22 cellular contexts compared by ENCODE assay signal in the genomic region with DNA sequence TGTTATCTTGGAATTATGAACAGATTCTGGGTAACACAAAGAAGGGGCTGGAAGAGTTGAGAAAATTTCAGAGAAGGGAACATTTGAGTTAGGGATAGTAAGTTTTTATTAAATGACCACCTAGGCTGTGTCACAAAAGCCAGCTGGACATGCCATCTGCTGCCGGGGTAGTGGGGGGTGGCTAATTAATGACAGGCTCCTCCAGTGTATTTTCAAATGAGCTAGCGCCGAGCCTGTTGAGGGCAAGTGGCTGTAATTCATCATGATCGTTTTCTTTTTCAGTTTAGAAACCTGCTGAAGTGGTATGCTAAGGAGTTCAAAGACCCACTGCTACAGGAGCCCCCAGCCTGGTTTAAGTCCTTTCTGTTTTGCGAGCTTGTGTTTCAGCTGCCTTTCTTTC. TPM values are rescaled to one million over a fixed set of nuclear protein-coding genes. Genes with fewer than 3 reads are reported as not detected.
A peak's percentile ranks its signal among the peaks of the same experiment; 100 is the strongest.
DNase-seq lines count a peak whose midpoint lies in the region; ATAC-seq and TF ChIP-seq lines count a peak whose summit lies in the region.
"Had no signal": no experiment of that assay in that cellular context is flagged by ENCODE, and none has a peak within 500 bp of the region (broad histone marks: within the 10 kb centered on the region; RNA-seq: fewer than 3 reads in every experiment).

No MANE protein-coding gene starts in this region.

- H3T11ph ChIP-seq in H9 (ENCODE audit: low read length): no peak overlapping the region

- ATAC-seq in body of pancreas (no peak), HG03565 (IDR thresholded peaks at IDR 0.05; ENCODE audit: unreplicated experiment) (no peak)
- ATAC-seq: activated T-helper 17 cell treated with anti-CD3 and anti-CD28 coated beads, Interleukin-2, amount 50 U/mL, for 72 hours had no signal

- no peak overlapping the region for H3K23ac ChIP-seq in H9 (ENCODE audit: insufficient read length, low read depth, low read length)

- H3K79me2 ChIP-seq in H9 (ENCODE audit: insufficient read depth, low read length) (peaks cover 46% of the 10 kb centered on the region), OCI-LY7 (ENCODE audit: insufficient read depth, low read depth, low read length) (peaks cover 57% of the 10 kb centered on the region)

- H3K4me3 ChIP-seq in body of pancreas (no peak overlapping the region), OCI-LY7 (ENCODE audit: low read depth, low read length, poor library complexity, severe bottlenecking) (no peak overlapping the region)
- H3K4me3 ChIP-seq: SJCRH30, uterus had no signal

- WGBS in H9 (ENCODE audit: extremely low coverage, insufficient read length, low lambda C conversion rate): no CpG with 5 or more reads among the region's 5 CpGs
- 21 to 30% methylated on average over 5 of the region's 5 CpGs for WGBS in body of pancreas, 2 donors

- no peak overlapping the region for H2BK20ac ChIP-seq in H9 (ENCODE audit: low read depth, low read length, poor library complexity, severe bottlenecking)

- H3K9me2 ChIP-seq in OCI-LY7 (ENCODE audit: insufficient read depth, low read length): no peaks in the 10 kb centered on the region

- H3K4me1 Mint-ChIP-seq in H9 (peaks cover 26 to 28% of the 10 kb centered on the region in 2 experiments), nephron progenitor cell (peaks cover 54% of the 10 kb centered on the region)

- H3K27me3 ChIP-seq in H9 (ENCODE audit: insufficient read depth, low read length) (no peaks in the 10 kb centered on the region), body of pancreas (no peaks in the 10 kb centered on the region)
- H3K27me3 ChIP-seq: SJCRH30, uterus had no signal

- H3K36me3 Mint-ChIP-seq in H9 (ENCODE audit: insufficient read depth in 1 of 3, low read depth in 3 of 3) (peaks cover 35 to 65% (median 60%) of the 10 kb centered on the region in 3 experiments; a peak in 6 of 7 replicates), nephron progenitor cell (ENCODE audit: low read depth) (peaks cover 54% of the 10 kb centered on the region)

- peaks cover 6% of the 10 kb centered on the region for H3K23me2 ChIP-seq in H9 (ENCODE audit: insufficient read length, low read depth, low read length, poor library complexity, severe bottlenecking)

- no peak overlapping the region for H3K14ac ChIP-seq in H9 (ENCODE audit: insufficient read depth, low read length)

- no peak overlapping the region for H2BK5ac ChIP-seq in H9 (ENCODE audit: insufficient read length, low read length)

- H3K9ac ChIP-seq in H9 (ENCODE audit: extremely low read depth, insufficient read length, low read length): no peak overlapping the region

- no peak overlapping the region for H3K4me3 Mint-ChIP-seq in H9
- no peak overlapping the region for H3K4me3 Mint-ChIP-seq in nephron progenitor cell
- H3K4me3 Mint-ChIP-seq: activated T-helper 17 cell treated with anti-CD3 and anti-CD28 coated beads, Interleukin-2, amount 50 U/mL, for 72 hours; CD4-positive, alpha-beta memory T cell; mesothelial cell of epicardium; nephron had no signal

- H3K27ac Mint-ChIP-seq in H9 (peak overlapping the region in 2 of 3 experiments; percentile 10 to 22; a peak in 2 of 7 replicates), nephron progenitor cell (peak overlapping the region; percentile 46)
- H3K27ac Mint-ChIP-seq: activated T-helper 17 cell treated with anti-CD3 and anti-CD28 coated beads, Interleukin-2, amount 50 U/mL, for 72 hours had no signal

- no peak overlapping the region for H3K4ac ChIP-seq in H9 (ENCODE audit: low read depth, low read length)

- peaks cover 9% of the 10 kb centered on the region for H3K79me1 ChIP-seq in H9 (ENCODE audit: insufficient read depth, low read depth, low read length, poor library complexity, severe bottlenecking)

- H3K56ac ChIP-seq in H9 (ENCODE audit: insufficient read length, low read depth, low read length): no peak overlapping the region

- no peak overlapping the region for H4K91ac ChIP-seq in H9 (ENCODE audit: insufficient read length, low read depth, low read length)

- no peaks in the 10 kb centered on the region for H3K9me3 ChIP-seq in H9 (ENCODE audit: control insufficient read depth, low read depth, low read length)
- no peaks in the 10 kb centered on the region for H3K9me3 ChIP-seq in body of pancreas
- H3K9me3 ChIP-seq in OCI-LY7 (ENCODE audit: low read length): no peaks in the 10 kb centered on the region
- H3K9me3 ChIP-seq: SJCRH30, uterus had no signal

- H4K5ac ChIP-seq in H9 (ENCODE audit: insufficient read length, low read depth, low read length): no peak overlapping the region

- H3K4me1 ChIP-seq in H9 (ENCODE audit: insufficient read depth, low read length) (peaks cover 6% of the 10 kb centered on the region), body of pancreas (peaks cover 64% of the 10 kb centered on the region), OCI-LY7 (ENCODE audit: insufficient read depth, low read length, poor library complexity, severe bottlenecking) (peaks cover 26% of the 10 kb centered on the region)
- H3K4me1 ChIP-seq: uterus had no signal

- H3K36me3 ChIP-seq in body of pancreas (replicated peaks in 1 of 2; ENCODE audit: insufficient read depth in 1 of 2, low read depth in 2 of 2) (peaks cover 4 to 9% of the 10 kb centered on the region in 2 donors), OCI-LY7 (ENCODE audit: insufficient read depth, low read length) (peaks cover 85% of the 10 kb centered on the region)
- H3K36me3 ChIP-seq: uterus had no signal

- H2BK120ac ChIP-seq in H9 (ENCODE audit: low read depth, low read length, poor library complexity, severe bottlenecking): no peak overlapping the region

- no peak overlapping the region for H4K8ac ChIP-seq in H9 (replicated peaks; ENCODE audit: insufficient read length, low read depth, low read length)

- H3K27ac ChIP-seq in 22Rv1: peak overlapping the region; percentile 56
- H3K27ac ChIP-seq in H9 (ENCODE audit: insufficient read length, low read depth, low read length): no peak overlapping the region
- H3K27ac ChIP-seq in body of pancreas: peak overlapping the region; percentile 55 to 95 (median 70)
- H3K27ac ChIP-seq in OCI-LY7 (ENCODE audit: low read depth, low read length, poor library complexity, severe bottlenecking): no peak overlapping the region
- H3K27ac ChIP-seq: SJCRH30, uterus had no signal

- CTCF ChIA-PET in OCI-LY7 (lab: Charles Lee; ENCODE audit: unreplicated experiment): no interaction called here

- no peak for TF ChIP-seq POLR2A in body of pancreas (IDR thresholded peaks at IDR 0.05)

- H3K4me2 ChIP-seq in H9 (ENCODE audit: insufficient read depth, insufficient read length, low read length) (no peak overlapping the region), OCI-LY7 (ENCODE audit: low read length) (no peak overlapping the region)

- intact Hi-C loops in body of pancreas (cut with DNase I) (no loop called here), OCI-LY7 (cut with micrococcal nuclease; ENCODE audit: unreplicated experiment) (no loop called here)

- H2BK15ac ChIP-seq in H9 (ENCODE audit: low read depth, low read length): no peak overlapping the region

- DNase-seq in H9: peak; percentile 5
- DNase-seq in body of pancreas: no peak
- no peak for DNase-seq in nephron progenitor cell
- no peak for DNase-seq in OCI-LY7 (ENCODE audit: low spot score)
- no peak for DNase-seq in NCI-H345 treated with DMSO at 0.1 percent for 48 hours (lab: John Stamatoyannopoulos, UW; ENCODE audit: unreplicated experiment)
- DNase-seq in HuH-7 (ENCODE audit: low spot score): no peak
- DNase-seq: CD4-positive, alpha-beta memory T cell; DND-41; erythroblast; NCI-H2029; SJCRH30; stimulated activated CD4-positive, alpha-beta T cell treated with anti-CD3 and anti-CD28 coated beads, Interleukin-4, amount 100 ng/mL, for 4 hours; uterus had no signal

- POLR2A ChIA-PET in OCI-LY7 (lab: Charles Lee): interaction anchor here (0.6 kb wide), 1 partner anchor 10 kb away, joined by 3 read pairs; a partner anchor contains a TSS

- no peaks in the 10 kb centered on the region for H3K9me3 Mint-ChIP-seq in H9
- no peaks in the 10 kb centered on the region for H3K9me3 Mint-ChIP-seq in nephron progenitor cell
- H3K9me3 Mint-ChIP-seq: activated T-helper 17 cell treated with anti-CD3 and anti-CD28 coated beads, Interleukin-2, amount 50 U/mL, for 72 hours; CD4-positive, alpha-beta memory T cell; mesothelial cell of epicardium; nephron had no signal

- no TSS peak for BruUV-seq in OCI-LY7 (replicated peaks; lab: Mats Ljungman, UMichigan)

- H4K20me1 ChIP-seq in H9 (ENCODE audit: control insufficient read depth, insufficient read depth, insufficient read length): peaks cover 3% of the 10 kb centered on the region
- 0 out of 2 replicates have a peak, but pooled peaks cover 7% of the 10 kb centered on the region for H4K20me1 ChIP-seq in OCI-LY7 (ENCODE audit: insufficient read depth, low read length)

- no peak overlapping the region for H2AK5ac ChIP-seq in H9 (ENCODE audit: insufficient read length, low read length)

- no peak overlapping the region for H2BK12ac ChIP-seq in H9 (ENCODE audit: insufficient read length, low read depth, low read length)

- no peak overlapping the region for H3K18ac ChIP-seq in H9 (ENCODE audit: insufficient read length, low read depth, low read length)

- TF ChIP-seq CTCF in 22Rv1 (IDR thresholded peaks at IDR 0.05) (no peak), H9 (conservative IDR thresholded peaks at IDR 0.05) (no peak), body of pancreas (IDR thresholded peaks at IDR 0.05) (no peak), nephron progenitor cell (IDR thresholded peaks at IDR 0.05) (no peak), OCI-LY7 (conservative IDR thresholded peaks at IDR 0.05; ENCODE audit: low read length) (no peak)

- H2AFZ ChIP-seq in H9 (ENCODE audit: low read length) (no peak overlapping the region), OCI-LY7 (ENCODE audit: low read length) (no peak overlapping the region)

- no peaks in the 10 kb centered on the region for H3K27me3 Mint-ChIP-seq in H9 (ENCODE audit: low read depth)
- H3K27me3 Mint-ChIP-seq in nephron progenitor cell (ENCODE audit: low read depth, poor library complexity): no peaks in the 10 kb centered on the region
- H3K27me3 Mint-ChIP-seq: activated T-helper 17 cell treated with anti-CD3 and anti-CD28 coated beads, Interleukin-2, amount 50 U/mL, for 72 hours; CD4-positive, alpha-beta memory T cell had no signal

RNA-seq across cellular contexts. Expression of a gene that starts 6.2 kb away (rescaled TPM):
- total RNA-seq in H9 (2021) (116 and 121 TPM in 2 replicates), body of pancreas (10 to 100 TPM; 35.9 to 75.5 TPM), OCI-LY7 (2022) (65.1 and 69.6 TPM in 2 replicates)
- total RNA-seq in OCI-LY7 (2014; rRNA removed; shearing (Covaris generic)): 62.3 and 65.7 TPM in 2 replicates

RNA-seq across cellular contexts. Expression of a gene that starts 10.1 kb away (rescaled TPM):
- total RNA-seq in H9 (2021): 20.5 and 21.0 TPM in 2 replicates
- total RNA-seq in body of pancreas: 10 to 100 TPM; 37.9 to 42.2 TPM
- 16.3 and 32.9 TPM in 2 replicates for total RNA-seq in OCI-LY7 (2014; rRNA removed; shearing (Covaris generic))
- 23.8 and 23.9 TPM in 2 replicates for total RNA-seq in OCI-LY7 (2022)

RNA-seq across cellular contexts. Expression of a gene that starts 10.3 kb away (rescaled TPM):
- total RNA-seq in H9 (2021) (18.4 and 21.8 TPM in 2 replicates), body of pancreas (10 to 100 TPM; 15.2 to 15.8 TPM), OCI-LY7 (2022) (10.6 and 14.7 TPM in 2 replicates)
- 9.3 and 15.5 TPM in 2 replicates for total RNA-seq in OCI-LY7 (2014; rRNA removed; shearing (Covaris generic))

RNA-seq across cellular contexts. Expression of a gene that starts 32.1 kb away (rescaled TPM):
- 82.8 and 83.3 TPM in 2 replicates for total RNA-seq in H9 (2021)
- 10 to 100 TPM; 50.8 to 54.4 TPM for total RNA-seq in body of pancreas
- total RNA-seq in OCI-LY7 (2014; rRNA removed; shearing (Covaris generic)): 82.2 and 88.8 TPM in 2 replicates
- total RNA-seq in OCI-LY7 (2022): 85.0 and 89.2 TPM in 2 replicates

RNA-seq across cellular contexts. Expression of a gene that starts 39.8 kb away (rescaled TPM):
- total RNA-seq in H9 (2021) (not detected in 2 replicates), body of pancreas (not detected), OCI-LY7 (2022) (not detected in 2 replicates)
- total RNA-seq in OCI-LY7 (2014; rRNA removed; shearing (Covaris generic)): not detected in 2 replicates
- total RNA-seq: activated T-helper 17 cell treated with anti-CD3 and anti-CD28 coated beads, Interleukin-2, amount 50 U/mL, for 72 hours; CD4-positive, alpha-beta memory T cell; dermis microvascular lymphatic vessel endothelial cell; frontal cortex; mesothelial cell of epicardium; NCI-H460; SJCRH30; T-helper 2 cell treated with Interferon-gamma antibody and Interleukin-4, amounts not matched to agents 100 ng/mL and 5 ng/mL, for 36 hours; uterus had no signal

Comparison
In these comparisons a context has a peak if more than half of its experiments do, and no peak if none do; other contexts are left out.
1. H3K27ac ChIP-seq: peak in 22Rv1 (single experiment) and body of pancreas (4 of 4); none in H9 (single experiment) and OCI-LY7 (single experiment).